Comparison of ENCODE assay signal across 8 cellular contexts in the genomic region with DNA sequence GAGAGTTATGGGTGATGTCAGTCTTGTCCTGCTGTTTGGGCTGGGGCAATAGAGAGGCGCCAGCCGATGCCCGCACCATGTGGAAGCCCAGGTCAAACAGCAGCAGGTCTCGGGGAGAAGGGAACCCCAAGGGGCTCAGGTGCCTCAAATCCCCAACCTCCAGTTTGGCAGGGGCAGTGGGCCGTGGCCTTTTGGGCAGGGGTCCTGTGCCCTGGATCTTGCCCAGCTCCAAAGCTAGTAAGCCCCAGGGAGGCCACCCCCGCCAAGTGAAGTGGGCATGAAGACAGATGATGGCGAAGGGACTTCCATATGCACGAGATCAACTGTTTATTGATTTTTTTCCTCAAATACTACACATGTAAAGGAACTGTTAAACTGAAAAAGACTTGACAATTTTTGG.
"Had no signal": no experiment of that assay in that cellular context is flagged by ENCODE, and none has a peak within 500 bp of the region (broad histone marks: within the 10 kb centered on the region; RNA-seq: fewer than 3 reads in every experiment).

No MANE protein-coding gene starts in this region.

- H3K9me3 ChIP-seq: ovary, upper lobe of left lung had no signal

- DNase-seq: activated CD4-positive, CD25-positive, alpha-beta regulatory T cell treated with anti-CD3 and anti-CD28 coated beads, Interleukin-2, amount 50 U/mL, for 72 hours; activated naive CD8-positive, alpha-beta T cell treated with anti-CD3 and anti-CD28 coated beads for 36 hours; stimulated activated CD4-positive, alpha-beta T cell treated with anti-CD3 and anti-CD28 coated beads, Interleukin-15, amount 100 ng/mL, for 24 hours; stimulated activated CD4-positive, alpha-beta T cell treated with anti-CD3 and anti-CD28 coated beads, Interleukin-4, amount 100 ng/mL, for 1 hour; stimulated activated naive CD4-positive, alpha-beta T cell had no signal

- H2AFZ ChIP-seq: neural progenitor cell had no signal

- H3K27ac ChIP-seq: neural progenitor cell, ovary had no signal

- H3K4me1 ChIP-seq: neural progenitor cell had no signal

- H3K27me3 ChIP-seq: neural progenitor cell, ovary, upper lobe of left lung had no signal

- H3K36me3 ChIP-seq: neural progenitor cell, ovary had no signal

- H3K4me3 ChIP-seq: neural progenitor cell, ovary, upper lobe of left lung had no signal

- H3K4me2 ChIP-seq: neural progenitor cell had no signal
